1 cellular context compared by ENCODE assay signal in the genomic region with DNA sequence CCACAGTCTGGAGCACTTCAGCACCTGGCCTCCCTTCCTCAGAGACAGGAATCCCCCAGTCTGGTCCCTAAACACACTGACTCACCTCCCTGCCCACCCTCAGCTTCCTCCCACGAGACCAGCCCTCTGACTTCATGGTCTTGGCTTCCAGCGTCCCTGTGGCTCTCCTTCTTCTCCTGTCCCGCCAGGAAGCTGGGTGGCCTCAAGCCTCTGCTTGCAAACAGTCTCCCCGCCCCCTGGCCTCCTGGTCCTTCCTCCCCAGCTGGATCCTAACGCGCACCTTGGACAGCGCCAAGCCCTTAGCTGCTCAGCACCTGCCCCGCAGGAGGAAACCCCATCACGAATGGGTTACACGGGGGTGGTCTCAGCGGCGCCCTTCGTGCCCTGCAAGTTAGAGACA.
TF ChIP-seq lines count a peak whose summit lies in the region.

No MANE protein-coding gene starts in this region.

TF ChIP-seq in Ishikawa, 13 proteins besides CTCF, POLR2A, EP300 and RAD21 (continued from another document):
- TF ChIP-seq, protein P1, sequence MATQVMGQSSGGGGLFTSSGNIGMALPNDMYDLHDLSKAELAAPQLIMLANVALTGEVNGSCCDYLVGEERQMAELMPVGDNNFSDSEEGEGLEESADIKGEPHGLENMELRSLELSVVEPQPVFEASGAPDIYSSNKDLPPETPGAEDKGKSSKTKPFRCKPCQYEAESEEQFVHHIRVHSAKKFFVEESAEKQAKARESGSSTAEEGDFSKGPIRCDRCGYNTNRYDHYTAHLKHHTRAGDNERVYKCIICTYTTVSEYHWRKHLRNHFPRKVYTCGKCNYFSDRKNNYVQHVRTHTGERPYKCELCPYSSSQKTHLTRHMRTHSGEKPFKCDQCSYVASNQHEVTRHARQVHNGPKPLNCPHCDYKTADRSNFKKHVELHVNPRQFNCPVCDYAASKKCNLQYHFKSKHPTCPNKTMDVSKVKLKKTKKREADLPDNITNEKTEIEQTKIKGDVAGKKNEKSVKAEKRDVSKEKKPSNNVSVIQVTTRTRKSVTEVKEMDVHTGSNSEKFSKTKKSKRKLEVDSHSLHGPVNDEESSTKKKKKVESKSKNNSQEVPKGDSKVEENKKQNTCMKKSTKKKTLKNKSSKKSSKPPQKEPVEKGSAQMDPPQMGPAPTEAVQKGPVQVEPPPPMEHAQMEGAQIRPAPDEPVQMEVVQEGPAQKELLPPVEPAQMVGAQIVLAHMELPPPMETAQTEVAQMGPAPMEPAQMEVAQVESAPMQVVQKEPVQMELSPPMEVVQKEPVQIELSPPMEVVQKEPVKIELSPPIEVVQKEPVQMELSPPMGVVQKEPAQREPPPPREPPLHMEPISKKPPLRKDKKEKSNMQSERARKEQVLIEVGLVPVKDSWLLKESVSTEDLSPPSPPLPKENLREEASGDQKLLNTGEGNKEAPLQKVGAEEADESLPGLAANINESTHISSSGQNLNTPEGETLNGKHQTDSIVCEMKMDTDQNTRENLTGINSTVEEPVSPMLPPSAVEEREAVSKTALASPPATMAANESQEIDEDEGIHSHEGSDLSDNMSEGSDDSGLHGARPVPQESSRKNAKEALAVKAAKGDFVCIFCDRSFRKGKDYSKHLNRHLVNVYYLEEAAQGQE (IDR thresholded peaks at IDR 0.05; ENCODE audit: low read depth) = peak; percentile 89
- TF ChIP-seq CEBPB (IDR thresholded peaks at IDR 0.05) = no peak
